ENCODE assay signal across 9 cellular contexts in genomic region chr2:47016172-47016913, GRCh38.
DNase-seq lines count a peak whose midpoint lies in the region; ATAC-seq and TF ChIP-seq lines count a peak whose summit lies in the region.
"Had no signal": no experiment of that assay in that cellular context is flagged by ENCODE, and none has a peak within 500 bp of the region (broad histone marks: within the 10 kb centered on the region; RNA-seq: fewer than 3 reads in every experiment).

No MANE protein-coding gene starts in this region.

- H3K4me3 ChIP-seq in fibroblast of mammary gland (ENCODE audit: control insufficient read depth, low read depth, low read length) (no peak overlapping the region), prostate gland (no peak overlapping the region)

- peak overlapping the region; percentile 63 for H3K27ac Mint-ChIP-seq in activated CD4-positive, alpha-beta T cell treated with anti-CD3 and anti-CD28 coated beads, Interleukin-2, amount 10 ng/mL, durations not matched to agents 7 days and 5 days

- peak; percentile 41 for TF ChIP-seq CTCF in fibroblast of mammary gland (conservative IDR thresholded peaks at IDR 0.05; ENCODE audit: control insufficient read depth, insufficient read depth, low read depth, low read length)
- peak in 2 of 4 experiments; percentile 36 to 41 for TF ChIP-seq CTCF in prostate gland (IDR thresholded peaks at IDR 0.05)

- no peak overlapping the region for H3K4me3 Mint-ChIP-seq in activated CD4-positive, alpha-beta T cell treated with anti-CD3 and anti-CD28 coated beads, Interleukin-2, amount 10 ng/mL, durations not matched to agents 7 days and 5 days
- H3K4me3 Mint-ChIP-seq: CD4-positive, CD25-positive, alpha-beta regulatory T cell had no signal

- H3K27me3 ChIP-seq in prostate gland (replicated peaks; ENCODE audit: insufficient read depth), result no peaks in the 10 kb centered on the region

- H3K36me3 ChIP-seq in prostate gland, result no peaks in the 10 kb centered on the region

- no peak for TF ChIP-seq POLR2A in prostate gland (IDR thresholded peaks at IDR 0.05)

- no peak for ATAC-seq in HG03039 (IDR thresholded peaks at IDR 0.05; ENCODE audit: unreplicated experiment)
- ATAC-seq in HG03097 (IDR thresholded peaks at IDR 0.05; ENCODE audit: low FRiP score, unreplicated experiment), result no peak
- no peak for ATAC-seq in HG03108 (IDR thresholded peaks at IDR 0.05; ENCODE audit: unreplicated experiment)

- no peaks in the 10 kb centered on the region for H3K27me3 Mint-ChIP-seq in activated CD4-positive, alpha-beta T cell treated with anti-CD3 and anti-CD28 coated beads, Interleukin-2, amount 10 ng/mL, durations not matched to agents 7 days and 5 days
- H3K27me3 Mint-ChIP-seq: CD4-positive, CD25-positive, alpha-beta regulatory T cell had no signal

- CTCF ChIA-PET in activated CD4-positive, alpha-beta T cell treated with anti-CD3 and anti-CD28 coated beads, Interleukin-2, amount 10 ng/mL, durations not matched to agents 7 days and 5 days (lab: Charles Lee), result no interaction called here

- H3K9me3 Mint-ChIP-seq in activated CD4-positive, alpha-beta T cell treated with anti-CD3 and anti-CD28 coated beads, Interleukin-2, amount 10 ng/mL, durations not matched to agents 7 days and 5 days, result no peaks in the 10 kb centered on the region

- POLR2A ChIA-PET in activated CD4-positive, alpha-beta T cell treated with anti-CD3 and anti-CD28 coated beads, Interleukin-2, amount 10 ng/mL, durations not matched to agents 7 days and 5 days (lab: Charles Lee), result no interaction called here

- intact Hi-C loops in prostate gland (cut with DNase I), result no loop called here

- no peaks in the 10 kb centered on the region for H3K9me3 ChIP-seq in prostate gland

- DNase-seq in activated CD4-positive, alpha-beta T cell treated with anti-CD3 and anti-CD28 coated beads, Interleukin-2, amount 10 ng/mL, durations not matched to agents 7 days and 5 days, result no peak
- no peak for DNase-seq in activated CD4-positive, alpha-beta T cell treated with anti-CD3 and anti-CD28 coated beads, Interleukin-2, amount 50 U/mL, for 4 hours
- DNase-seq in SKM-1 (lab: John Stamatoyannopoulos, UW; ENCODE audit: unreplicated experiment) (peak; percentile 90), fibroblast of mammary gland (ENCODE audit: low read depth) (peak; percentile 90), prostate gland (ENCODE audit: low spot score) (peak; percentile 46)
- DNase-seq: CD4-positive, CD25-positive, alpha-beta regulatory T cell had no signal

- peaks cover 27% of the 10 kb centered on the region for H3K36me3 Mint-ChIP-seq in activated CD4-positive, alpha-beta T cell treated with anti-CD3 and anti-CD28 coated beads, Interleukin-2, amount 10 ng/mL, durations not matched to agents 7 days and 5 days (ENCODE audit: low read depth)

- 54% methylated on average over 6 of the region's 6 CpGs for WGBS in prostate gland

- no peaks in the 10 kb centered on the region for H3K4me1 ChIP-seq in prostate gland (replicated peaks)

- H3K27ac ChIP-seq in prostate gland, result peak overlapping the region; percentile 27 to 55

- H3K4me1 Mint-ChIP-seq in activated CD4-positive, alpha-beta T cell treated with anti-CD3 and anti-CD28 coated beads, Interleukin-2, amount 10 ng/mL, durations not matched to agents 7 days and 5 days, result no peaks in the 10 kb centered on the region

Comparison
In these comparisons a context has a peak if more than half of its experiments do, and no peak if none do; other contexts are left out.
1. DNase-seq: peak in SKM-1 (single experiment), fibroblast of mammary gland (single experiment) and prostate gland (single experiment); none in activated CD4-positive, alpha-beta T cell treated with anti-CD3 and anti-CD28 coated beads, Interleukin-2, amount 10 ng/mL, durations not matched to agents 7 days and 5 days (single experiment) and activated CD4-positive, alpha-beta T cell treated with anti-CD3 and anti-CD28 coated beads, Interleukin-2, amount 50 U/mL, for 4 hours (0 of 2).